9 cellular contexts compared by ENCODE assay signal in the genomic region with DNA sequence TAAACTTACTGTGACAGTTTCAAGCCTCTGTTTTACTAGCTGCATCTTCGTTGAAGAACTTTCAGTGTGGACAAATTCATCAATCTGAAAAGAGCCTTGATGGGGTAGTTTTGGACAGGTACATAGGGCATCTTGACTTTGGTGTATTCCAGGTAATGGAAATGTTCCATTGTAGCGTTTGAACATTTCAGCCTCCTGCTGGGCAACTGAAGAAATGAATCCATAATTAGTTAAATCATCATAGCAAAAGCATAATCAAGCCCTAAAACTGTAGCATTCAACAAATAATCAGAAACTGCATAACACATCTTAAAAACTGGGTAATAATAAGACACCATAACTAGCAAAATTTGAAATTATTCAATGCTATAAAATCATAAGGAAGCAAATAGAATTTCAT.
DNase-seq lines count a peak whose midpoint lies in the region; ATAC-seq and TF ChIP-seq lines count a peak whose summit lies in the region.
"Had no signal": no experiment of that assay in that cellular context is flagged by ENCODE, and none has a peak within 500 bp of the region (broad histone marks: within the 10 kb centered on the region; RNA-seq: fewer than 3 reads in every experiment).

No MANE protein-coding gene starts in this region.

- TF ChIP-seq CTCF in BJ (IDR thresholded peaks at IDR 0.05; ENCODE audit: insufficient read depth, low read depth, low read length): peak; percentile 29
- TF ChIP-seq CTCF in HFFc6 (IDR thresholded peaks at IDR 0.05): peak; percentile 71
- peak; percentile 2 for TF ChIP-seq CTCF in kidney epithelial cell (IDR thresholded peaks at IDR 0.05; ENCODE audit: insufficient read depth, low read length, poor library complexity, severe bottlenecking)

- no peak overlapping the region for H3K4me3 Mint-ChIP-seq in HFFc6

- H3K36me3 ChIP-seq in BJ (ENCODE audit: control insufficient read depth, insufficient read depth, low read length): peaks cover 3% of the 10 kb centered on the region; the same call in 1 of the 2 replicates
- H3K36me3 ChIP-seq in kidney epithelial cell (ENCODE audit: control insufficient read depth, insufficient read depth, low read length): no peaks in the 10 kb centered on the region

- no peaks in the 10 kb centered on the region for H3K27me3 Mint-ChIP-seq in HFFc6 (ENCODE audit: insufficient read depth)

- no peak for DNase-seq in BJ (ENCODE audit: low read depth)
- DNase-seq in HFFc6: peak; percentile 2
- peak; percentile 7 for DNase-seq in amniotic epithelial cell (ENCODE audit: low read depth)
- no peak for DNase-seq in kidney epithelial cell (ENCODE audit: low read depth)
- DNase-seq in HuH-7.5 (ENCODE audit: low spot score): no peak
- no peak for DNase-seq in activated gamma-delta T cell (lab: John Stamatoyannopoulos, UW)
- no peak for DNase-seq in mucosa of gallbladder (ENCODE audit: low spot score)
- DNase-seq: left ventricle myocardium superior had no signal

- H3K27me3 ChIP-seq in BJ (ENCODE audit: control insufficient read depth, insufficient read depth, low read length) (no peaks in the 10 kb centered on the region), kidney epithelial cell (ENCODE audit: control insufficient read depth, insufficient read depth, low read length) (no peaks in the 10 kb centered on the region)

- POLR2A ChIA-PET in BJ (lab: Charles Lee): no interaction called here

- H3K4me1 Mint-ChIP-seq in HFFc6 (ENCODE audit: low read depth): peaks cover 14% of the 10 kb centered on the region

- no peak overlapping the region for H3K4me3 ChIP-seq in BJ (ENCODE audit: low read depth, low read length)
- no peak overlapping the region for H3K4me3 ChIP-seq in kidney epithelial cell (ENCODE audit: low read depth, low read length)

- H3K27ac Mint-ChIP-seq in HFFc6: no peak overlapping the region

- H3K9me3 Mint-ChIP-seq in HFFc6: no peaks in the 10 kb centered on the region

- no peaks in the 10 kb centered on the region for H3K36me3 Mint-ChIP-seq in HFFc6 (ENCODE audit: low read depth)

- no peak for ATAC-seq in HG02588 (IDR thresholded peaks at IDR 0.05; ENCODE audit: unreplicated experiment)
- ATAC-seq: left ventricle myocardium superior had no signal

- CTCF ChIA-PET in BJ (lab: Yijun Ruan, JAX): interaction anchor here (1.1 kb wide), 1 partner anchor 43 kb away, joined by 3 read pairs; no protein-coding TSS in a partner anchor

Comparison
In these comparisons a context has a peak if more than half of its experiments do, and no peak if none do; other contexts are left out.
1. DNase-seq: peak in HFFc6 (single experiment) and amniotic epithelial cell (single experiment); none in BJ (single experiment), kidney epithelial cell (single experiment), HuH-7.5 (single experiment), activated gamma-delta T cell (single experiment) and mucosa of gallbladder (single experiment).
2. CTCF ChIP-seq: peak in every context shown above with its lines; median percentile 71 in HFFc6; 29 in BJ; 2 in kidney epithelial cell.